13 cellular contexts compared by ENCODE assay signal in genomic region chr19:11140896-11141295, GRCh38.
"Had no signal": no experiment of that assay in that cellular context is flagged by ENCODE, and none has a peak within 500 bp of the region (broad histone marks: within the 10 kb centered on the region; RNA-seq: fewer than 3 reads in every experiment).

No MANE protein-coding gene starts in this region.

- DNase-seq: activated CD4-positive, alpha-beta T cell treated with anti-CD3 and anti-CD28 coated beads for 1 hour; activated CD4-positive, alpha-beta T cell treated with anti-CD3 and anti-CD28 coated beads, Interleukin-2, amount 50 U/mL, for 48 hours; activated CD8-positive, alpha-beta memory T cell treated with anti-CD3 and anti-CD28 coated beads, Interleukin-2, amount 10 ng/mL, durations not matched to agents 7 days and 5 days; activated effector memory CD4-positive, alpha-beta T cell treated with Interleukin-2 at 50 U/mL for 16 hours; activated T-cell treated with anti-CD3 and anti-CD28 coated beads, Interleukin-2, amount 50 U/mL, for 24 hours; amniotic stem cell; dermis blood vessel endothelial cell; immature natural killer cell; natural killer cell; stimulated activated CD4-positive, alpha-beta T cell treated with anti-CD3 and anti-CD28 coated beads, Interleukin-12 subunit alpha, Interleukin-12 subunit beta, amount 100 ng/mL, for 4 hours; stimulated activated naive CD4-positive, alpha-beta T cell treated with Interleukin-2 at 50 U/mL for 16 hours; T1000 had no signal

- ATAC-seq: activated CD8-positive, alpha-beta memory T cell treated with anti-CD3 and anti-CD28 coated beads, Interleukin-2, amount 10 ng/mL, durations not matched to agents 7 days and 5 days; natural killer cell had no signal

- H3K4me3 ChIP-seq: lung had no signal
